10 cellular contexts compared by ENCODE assay signal in the genomic region with DNA sequence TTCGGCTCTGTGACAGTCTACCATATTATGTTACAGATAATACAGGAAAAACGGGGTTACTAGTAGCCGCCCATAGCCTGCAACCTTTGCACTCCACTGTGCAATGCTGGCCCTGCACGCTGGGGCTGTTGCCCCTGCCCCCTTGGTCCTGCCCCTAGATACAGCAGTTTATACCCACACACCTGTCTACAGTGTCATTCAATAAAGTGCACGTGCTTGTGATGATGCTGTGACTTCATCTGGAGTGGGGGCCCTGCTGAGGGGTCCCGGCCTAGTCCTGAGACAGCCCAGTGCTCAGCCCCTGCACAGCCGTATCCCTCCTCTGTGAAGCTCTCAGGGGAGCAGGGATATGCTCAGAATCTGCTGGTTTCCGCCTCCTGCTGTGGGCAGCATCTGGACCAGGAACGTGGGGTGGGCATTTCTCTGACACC. TPM values are rescaled to one million over a fixed set of nuclear protein-coding genes. Genes with fewer than 3 reads are reported as not detected.
DNase-seq lines count a peak whose midpoint lies in the region; ATAC-seq and TF ChIP-seq lines count a peak whose summit lies in the region.
"Had no signal": no experiment of that assay in that cellular context is flagged by ENCODE, and none has a peak within 500 bp of the region (broad histone marks: within the 10 kb centered on the region; RNA-seq: fewer than 3 reads in every experiment).

No MANE protein-coding gene starts in this region.

- peak overlapping the region; percentile 40 to 55 (median 46) for H3K4me3 ChIP-seq in tibial nerve

- CTCF ChIA-PET in activated CD8-positive, alpha-beta memory T cell treated with anti-CD3 and anti-CD28 coated beads, Interleukin-2, amount 10 ng/mL, durations not matched to agents 7 days and 5 days (lab: Charles Lee) = interaction anchor here (1.1 to 3.6 kb wide), 3 partner anchors 40 to 82 kb away, joined by 3 to 17 read pairs (median 5); no protein-coding TSS in a partner anchor

- no peak for TF ChIP-seq EP300 in tibial nerve (IDR thresholded peaks at IDR 0.05)

- peak overlapping the region; percentile 99 for H3K27ac Mint-ChIP-seq in activated CD8-positive, alpha-beta memory T cell treated with anti-CD3 and anti-CD28 coated beads, Interleukin-2, amount 10 ng/mL, durations not matched to agents 7 days and 5 days
- no peak overlapping the region for H3K27ac Mint-ChIP-seq in memory B cell

- 49 to 53% methylated on average over 9 of the region's 9 CpGs for WGBS in tibial nerve, 2 donors

- ATAC-seq in activated CD8-positive, alpha-beta memory T cell treated with anti-CD3 and anti-CD28 coated beads, Interleukin-2, amount 10 ng/mL, durations not matched to agents 7 days and 5 days = no peak
- ATAC-seq in memory B cell (ENCODE audit: low read depth) (no peak), HG03159 (IDR thresholded peaks at IDR 0.05; ENCODE audit: unreplicated experiment) (no peak)

- no peaks in the 10 kb centered on the region for H3K9me3 ChIP-seq in tibial nerve

- no peak for TF ChIP-seq CTCF in tibial nerve (IDR thresholded peaks at IDR 0.05)

- H3K36me3 ChIP-seq in tibial nerve = peaks cover 0 to 4% (median 0%) of the 10 kb centered on the region in 3 donors

- H3K36me3 Mint-ChIP-seq in activated CD8-positive, alpha-beta memory T cell treated with anti-CD3 and anti-CD28 coated beads, Interleukin-2, amount 10 ng/mL, durations not matched to agents 7 days and 5 days = peaks cover 44% of the 10 kb centered on the region
- no peaks in the 10 kb centered on the region for H3K36me3 Mint-ChIP-seq in memory B cell

- H3K27me3 Mint-ChIP-seq in activated CD8-positive, alpha-beta memory T cell treated with anti-CD3 and anti-CD28 coated beads, Interleukin-2, amount 10 ng/mL, durations not matched to agents 7 days and 5 days = no peaks in the 10 kb centered on the region
- no peaks in the 10 kb centered on the region for H3K27me3 Mint-ChIP-seq in memory B cell

- peaks cover 37% of the 10 kb centered on the region for H3K4me1 Mint-ChIP-seq in activated CD8-positive, alpha-beta memory T cell treated with anti-CD3 and anti-CD28 coated beads, Interleukin-2, amount 10 ng/mL, durations not matched to agents 7 days and 5 days
- H3K4me1 Mint-ChIP-seq in memory B cell = peaks cover 24% of the 10 kb centered on the region

- peaks cover 0 to 52% (median 30%) of the 10 kb centered on the region in 4 donors for H3K4me1 ChIP-seq in tibial nerve

- TF ChIP-seq POLR2A in tibial nerve (IDR thresholded peaks at IDR 0.05) = no peak

- DNase-seq in activated CD8-positive, alpha-beta memory T cell treated with anti-CD3 and anti-CD28 coated beads, Interleukin-2, amount 10 ng/mL, durations not matched to agents 7 days and 5 days = no peak
- DNase-seq in activated CD8-positive, alpha-beta memory T cell treated with anti-CD3 and anti-CD28 coated beads for 24 hours = no peak
- DNase-seq in caudate nucleus (lab: John Stamatoyannopoulos, UW) = no peak
- no peak for DNase-seq in memory B cell (ENCODE audit: low spot score in 2 of 2)
- DNase-seq in tibial nerve (ENCODE audit: low spot score in 2 of 2) = no peak
- DNase-seq in activated gamma-delta T cell treated with Interleukin-2 at 50 U/mL for 16 hours = no peak
- DNase-seq in activated gamma-delta T cell (lab: John Stamatoyannopoulos, UW) = no peak
- DNase-seq: NCI-H226 had no signal

- H3K9me3 Mint-ChIP-seq in activated CD8-positive, alpha-beta memory T cell treated with anti-CD3 and anti-CD28 coated beads, Interleukin-2, amount 10 ng/mL, durations not matched to agents 7 days and 5 days (ENCODE audit: low read depth) = no peaks in the 10 kb centered on the region
- no peaks in the 10 kb centered on the region for H3K9me3 Mint-ChIP-seq in memory B cell

- peak overlapping the region; percentile 97 for H3K4me3 Mint-ChIP-seq in activated CD8-positive, alpha-beta memory T cell treated with anti-CD3 and anti-CD28 coated beads, Interleukin-2, amount 10 ng/mL, durations not matched to agents 7 days and 5 days
- H3K4me3 Mint-ChIP-seq in memory B cell = peak overlapping the region; percentile 97

- no peaks in the 10 kb centered on the region for H3K27me3 ChIP-seq in tibial nerve

- H3K27ac ChIP-seq in caudate nucleus (ENCODE audit: low read depth, low read length) (peak overlapping the region; percentile 41), tibial nerve (peak overlapping the region in 3 of 4 donors; percentile 90 to 92 (median 90))

RNA-seq across cellular contexts. Expression of a gene that starts 1.2 kb away (rescaled TPM):
- total RNA-seq in activated CD8-positive, alpha-beta memory T cell treated with anti-CD3 and anti-CD28 coated beads, Interleukin-2, amount 10 ng/mL, durations not matched to agents 7 days and 5 days = 100 to 1,000 TPM; 459 to 909 TPM
- total RNA-seq in tibial nerve = 100 to 1,000 TPM; 216 to 431 (median 256) TPM

RNA-seq across cellular contexts. Expression of a gene that starts 5.6 kb away (rescaled TPM):
- total RNA-seq in activated CD8-positive, alpha-beta memory T cell treated with anti-CD3 and anti-CD28 coated beads, Interleukin-2, amount 10 ng/mL, durations not matched to agents 7 days and 5 days = 100 to 1,000 TPM in 1 of 2 experiments, 10 to 100 TPM in 1; 53.7 to 166 TPM
- 100 to 1,000 TPM; 258 to 816 (median 325) TPM for total RNA-seq in tibial nerve

RNA-seq across cellular contexts. Expression of a gene that starts 7.5 kb away (rescaled TPM):
- total RNA-seq in activated CD8-positive, alpha-beta memory T cell treated with anti-CD3 and anti-CD28 coated beads, Interleukin-2, amount 10 ng/mL, durations not matched to agents 7 days and 5 days = 1,000 to 10,000 TPM in 1 of 2 experiments, 100 to 1,000 TPM in 1; 646 to 1,401 TPM
- 100 to 1,000 TPM; 258 to 624 (median 292) TPM for total RNA-seq in tibial nerve

RNA-seq across cellular contexts. Expression of a gene that starts 15.7 kb away (rescaled TPM):
- total RNA-seq in activated CD8-positive, alpha-beta memory T cell treated with anti-CD3 and anti-CD28 coated beads, Interleukin-2, amount 10 ng/mL, durations not matched to agents 7 days and 5 days = not detected
- not detected for total RNA-seq in tibial nerve
- total RNA-seq: pulmonary artery endothelial cell had no signal

RNA-seq across cellular contexts. Expression of a gene that starts 26.1 kb away (rescaled TPM):
- total RNA-seq in activated CD8-positive, alpha-beta memory T cell treated with anti-CD3 and anti-CD28 coated beads, Interleukin-2, amount 10 ng/mL, durations not matched to agents 7 days and 5 days = 100 to 1,000 TPM; 214 to 229 TPM
- 100 to 1,000 TPM in 1 of 4 donors, 10 to 100 TPM in 3; 43.7 to 166 (median 55.6) TPM for total RNA-seq in tibial nerve
